Comparison of ENCODE assay signal across 10 cellular contexts in genomic region chr22:20885017-20885556, GRCh38. TPM values are rescaled to one million over a fixed set of nuclear protein-coding genes. Genes with fewer than 3 reads are reported as not detected.
DNase-seq lines count a peak whose midpoint lies in the region; ATAC-seq, FAIRE-seq and TF ChIP-seq lines count a peak whose summit lies in the region.
"Had no signal": no experiment of that assay in that cellular context is flagged by ENCODE, and none has a peak within 500 bp of the region (broad histone marks: within the 10 kb centered on the region; RNA-seq: fewer than 3 reads in every experiment).

No MANE protein-coding gene starts in this region.

- CTCF ChIA-PET in K562 (lab: Yijun Ruan, JAX; ENCODE audit: low intra/inter-chr PET ratio): interaction anchor here (0.8 to 3.3 kb wide), 11 partner anchors 18 to 138 kb away, joined by 3 to 27 read pairs (median 4); partner anchors contain the start of genes CRKL, P2RX6, PI4KA and SNAP29

- no peaks in the 10 kb centered on the region for H3K9me2 ChIP-seq in GM23338 (ENCODE audit: insufficient read depth)

- BruUV-seq in K562 (replicated peaks; lab: Mats Ljungman, UMichigan): no TSS peak

- FAIRE-seq in K562 (lab: Jason Lieb, UNC): no peak

- no peaks in the 10 kb centered on the region for H3K27me3 Mint-ChIP-seq in activated naive CD8-positive, alpha-beta T cell
- no peaks in the 10 kb centered on the region for H3K27me3 Mint-ChIP-seq in activated naive CD8-positive, alpha-beta T cell treated with anti-CD3 and anti-CD28 coated beads, Interleukin-2, amount 50 U/mL, for 24 hours
- H3K27me3 Mint-ChIP-seq in GM23338 (ENCODE audit: insufficient read depth, low read depth, poor library complexity): peaks cover 11% of the 10 kb centered on the region
- H3K27me3 Mint-ChIP-seq: activated CD4-positive, alpha-beta memory T cell treated with anti-CD3 and anti-CD28 coated beads, Interleukin-2, amount 10 ng/mL, durations not matched to agents 7 days and 5 days had no signal

- H2AFZ ChIP-seq in K562 (ENCODE audit: low read depth, low read length) (peak overlapping the region; percentile 83), GM23338 (no peak overlapping the region)

- H3K4me2 ChIP-seq in K562 (ENCODE audit: insufficient read depth, low read length): peak overlapping the region; percentile 76; the same call in 1 of the 2 replicates
- H3K4me2 ChIP-seq in GM23338: no peak overlapping the region

- WGBS in K562 (ENCODE audit: insufficient coverage, low coverage, missing lambda C conversion rate): 47% methylated on average over 8 of the region's 8 CpGs
- whole genome bisulfite sequencing in mesodermal cell (ENCODE audit: insufficient coverage in 2 of 2), 2 experiments: 21 to 75% methylated on average over 2 to 6 of the region's 8 CpGs
- 71% methylated on average over 8 of the region's 8 CpGs; no CpG with 5 or more reads in 1 of the 2 donors for WGBS in transverse colon (ENCODE audit: low coverage in 1 of 2), 2 donors

- H3K79me2 ChIP-seq in K562 (ENCODE audit: control insufficient read depth, insufficient read depth, low read length) (no peaks in the 10 kb centered on the region), GM23338 (replicated peaks; ENCODE audit: insufficient read depth) (no peaks in the 10 kb centered on the region)

- H3K27ac ChIP-seq in K562 (ENCODE audit: extremely low read depth, low read depth, low read length): peak overlapping the region; percentile 38; the same call in 2 of the 3 replicates
- peak overlapping the region; percentile 79 for H3K27ac ChIP-seq in mesodermal cell (ENCODE audit: low read depth, low read length, severe bottlenecking)
- peak overlapping the region; percentile 72 to 85 (median 78) for H3K27ac ChIP-seq in transverse colon
- H3K27ac ChIP-seq in GM23338 (ENCODE audit: low read depth): no peak overlapping the region

- in situ Hi-C loops in K562 (cut with MboI) (no loop called here), transverse colon (cut with MboI; ENCODE audit: low pct_ligation_motif_present in 1 of 4, low pct_unique_long_range_greater_than_20kb in 1 of 4, low sequenced_read_pairs in 3 of 4) (loop anchor here in 1 of 4 donors (25.0 kb wide), 1 partner anchor 202 kb away; no protein-coding TSS in a partner anchor)

- H3K9me3 ChIP-seq in K562 (replicated peaks; ENCODE audit: control insufficient read depth, insufficient read depth, low read depth, low read length): no peaks in the 10 kb centered on the region
- H3K9me3 ChIP-seq in mesodermal cell (ENCODE audit: control insufficient read depth, low read length): no peaks in the 10 kb centered on the region
- no peaks in the 10 kb centered on the region for H3K9me3 ChIP-seq in transverse colon

- TF ChIP-seq EP300 in K562 (IDR thresholded peaks at IDR 0.05; ENCODE audit: low read length) (no peak), transverse colon (IDR thresholded peaks at IDR 0.05; ENCODE audit: low read depth) (no peak)

- peaks cover 9% of the 10 kb centered on the region for H3K9me1 ChIP-seq in K562 (ENCODE audit: control insufficient read depth, insufficient read depth, low read length)

- H3K27me3 ChIP-seq in K562 (ENCODE audit: control insufficient read depth in 2 of 2, insufficient read depth in 2 of 2, low read length in 2 of 2) (no peaks in the 10 kb centered on the region), transverse colon (no peaks in the 10 kb centered on the region), GM23338 (ENCODE audit: insufficient read depth) (no peaks in the 10 kb centered on the region)

- H3K4me3 Mint-ChIP-seq in activated naive CD8-positive, alpha-beta T cell: no peak overlapping the region
- no peak overlapping the region for H3K4me3 Mint-ChIP-seq in activated naive CD8-positive, alpha-beta T cell treated with anti-CD3 and anti-CD28 coated beads, Interleukin-2, amount 50 U/mL, for 24 hours
- no peak overlapping the region for H3K4me3 Mint-ChIP-seq in GM23338
- H3K4me3 Mint-ChIP-seq: activated CD4-positive, alpha-beta memory T cell treated with anti-CD3 and anti-CD28 coated beads, Interleukin-2, amount 10 ng/mL, durations not matched to agents 7 days and 5 days had no signal

- H3K36me3 ChIP-seq in K562 (ENCODE audit: control insufficient read depth, insufficient read depth, low read length) (peaks cover 87% of the 10 kb centered on the region), mesodermal cell (ENCODE audit: control insufficient read depth, insufficient read depth, low read length) (peaks cover 50% of the 10 kb centered on the region), transverse colon (peaks cover 0 to 33% (median 16%) of the 10 kb centered on the region in 4 donors), GM23338 (ENCODE audit: insufficient read depth) (no peaks in the 10 kb centered on the region; the same call in 1 of the 2 replicates)

- no peaks in the 10 kb centered on the region for H3K36me3 Mint-ChIP-seq in activated naive CD8-positive, alpha-beta T cell
- H3K36me3 Mint-ChIP-seq in activated naive CD8-positive, alpha-beta T cell treated with anti-CD3 and anti-CD28 coated beads, Interleukin-2, amount 50 U/mL, for 24 hours (ENCODE audit: low read depth): peaks cover 21% of the 10 kb centered on the region
- peaks cover 16% of the 10 kb centered on the region for H3K36me3 Mint-ChIP-seq in GM23338 (ENCODE audit: low read depth)

- TF ChIP-seq RAD21 in K562 (CRISPR knock-in tag; conservative IDR thresholded peaks at IDR 0.05 in 1 of 2, IDR thresholded peaks at IDR 0.05 in 1 of 2): no peak

- TF ChIP-seq CTCF in K562 (IDR thresholded peaks at IDR 0.05 in 2 of 3, conservative IDR thresholded peaks at IDR 0.05 in 1 of 3; ENCODE audit: insufficient read depth in 2 of 3, low read depth in 1 of 3, low read length in 3 of 3) (no peak), transverse colon (IDR thresholded peaks at IDR 0.05) (no peak), GM23338 (conservative IDR thresholded peaks at IDR 0.05; ENCODE audit: low read depth in 2 of 2) (no peak)

- POLR2A ChIA-PET in K562 (lab: Yijun Ruan, JAX): interaction anchor here (0.6 to 2.4 kb wide), 34 partner anchors 8 to 1002 kb away, joined by 3 to 41 read pairs (median 6); partner anchors contain the start of genes CRKL, LZTR1, P2RX6 and THAP7

- ATAC-seq in activated naive CD8-positive, alpha-beta T cell treated with anti-CD3 and anti-CD28 coated beads, Interleukin-2, amount 50 U/mL, for 24 hours: no peak
- ATAC-seq in K562: peak; percentile 40
- no peak for ATAC-seq in GM19023 (IDR thresholded peaks at IDR 0.05; ENCODE audit: unreplicated experiment)
- no peak for ATAC-seq in GM23338
- ATAC-seq in GM21576 (IDR thresholded peaks at IDR 0.05; ENCODE audit: unreplicated experiment): no peak

- intact Hi-C loops in K562 (cut with micrococcal nuclease) (loop anchor here (1.0 to 5.0 kb wide), 8 partner anchors 32 to 187 kb away; partner anchors contain the start of genes CRKL and LZTR1), transverse colon (cut with DNase I; ENCODE audit: low total_unique reads) (no loop called here)

- peak overlapping the region; percentile 34 to 82; a peak in 3 of 4 replicates for H3K9ac ChIP-seq in K562 (ENCODE audit: insufficient read depth in 1 of 2, low read depth in 2 of 2, low read length in 2 of 2)

- no peaks in the 10 kb centered on the region for H3F3A ChIP-seq in GM23338 (replicated peaks; ENCODE audit: low read depth)

- no peaks in the 10 kb centered on the region for H3K9me3 Mint-ChIP-seq in activated naive CD8-positive, alpha-beta T cell (ENCODE audit: low read depth)
- no peaks in the 10 kb centered on the region for H3K9me3 Mint-ChIP-seq in activated naive CD8-positive, alpha-beta T cell treated with anti-CD3 and anti-CD28 coated beads, Interleukin-2, amount 50 U/mL, for 24 hours
- H3K9me3 Mint-ChIP-seq in GM23338: no peaks in the 10 kb centered on the region
- H3K9me3 Mint-ChIP-seq: activated CD4-positive, alpha-beta memory T cell treated with anti-CD3 and anti-CD28 coated beads, Interleukin-2, amount 10 ng/mL, durations not matched to agents 7 days and 5 days had no signal

- no peak; the same call in 1 of the 2 replicates for TF ChIP-seq POLR2A in K562 (conservative IDR thresholded peaks at IDR 0.05)
- no peak for TF ChIP-seq POLR2A in transverse colon (IDR thresholded peaks at IDR 0.05)

- DNase-seq in activated naive CD8-positive, alpha-beta T cell treated with anti-CD3 and anti-CD28 coated beads, Interleukin-2, amount 50 U/mL, for 24 hours: no peak
- DNase-seq in K562 (ENCODE audit: extremely low read depth in 1 of 4, low spot score in 3 of 4) (peak in 1 of 4 experiments; percentile 38), transverse colon (no peak), GM23338 (ENCODE audit: low spot score) (no peak)
- DNase-seq: NCI-H1105 treated with DMSO at 0.1 percent for 48 hours had no signal

- no peaks in the 10 kb centered on the region for H3K4me1 Mint-ChIP-seq in activated naive CD8-positive, alpha-beta T cell (ENCODE audit: low read depth)
- peaks cover 2% of the 10 kb centered on the region for H3K4me1 Mint-ChIP-seq in activated naive CD8-positive, alpha-beta T cell treated with anti-CD3 and anti-CD28 coated beads, Interleukin-2, amount 50 U/mL, for 24 hours
- no peaks in the 10 kb centered on the region for H3K4me1 Mint-ChIP-seq in GM23338
- H3K4me1 Mint-ChIP-seq: activated CD4-positive, alpha-beta memory T cell treated with anti-CD3 and anti-CD28 coated beads, Interleukin-2, amount 10 ng/mL, durations not matched to agents 7 days and 5 days had no signal

- H3K4me1 ChIP-seq in K562 (replicated peaks in 1 of 2; ENCODE audit: control insufficient read depth in 2 of 2, insufficient read depth in 2 of 2, low read length in 2 of 2): peaks cover 12 to 14% of the 10 kb centered on the region in 2 experiments
- H3K4me1 ChIP-seq in mesodermal cell (ENCODE audit: control insufficient read depth, insufficient read depth, low read length, poor library complexity, severe bottlenecking): peaks cover 15% of the 10 kb centered on the region
- peaks cover 0 to 27% (median 13%) of the 10 kb centered on the region in 4 donors for H3K4me1 ChIP-seq in transverse colon
- no peaks in the 10 kb centered on the region for H3K4me1 ChIP-seq in GM23338 (ENCODE audit: insufficient read depth)

- peak overlapping the region; percentile 54 for H3K27ac Mint-ChIP-seq in activated naive CD8-positive, alpha-beta T cell
- H3K27ac Mint-ChIP-seq in activated naive CD8-positive, alpha-beta T cell treated with anti-CD3 and anti-CD28 coated beads, Interleukin-2, amount 50 U/mL, for 24 hours: no peak overlapping the region
- H3K27ac Mint-ChIP-seq in GM23338: no peak overlapping the region
- H3K27ac Mint-ChIP-seq: activated CD4-positive, alpha-beta memory T cell treated with anti-CD3 and anti-CD28 coated beads, Interleukin-2, amount 10 ng/mL, durations not matched to agents 7 days and 5 days had no signal

- H4K20me1 ChIP-seq in K562 (replicated peaks; ENCODE audit: control insufficient read depth, insufficient read depth, low read length) (peaks cover 6% of the 10 kb centered on the region; the same call in 1 of the 2 replicates), GM23338 (replicated peaks; ENCODE audit: insufficient read depth) (no peaks in the 10 kb centered on the region; the same call in 1 of the 2 replicates)

- no peak overlapping the region for H3K4me3 ChIP-seq in K562
- no peak overlapping the region for H3K4me3 ChIP-seq in mesodermal cell (ENCODE audit: extremely low read depth, insufficient read depth, low read length, poor library complexity, severe bottlenecking)
- no peak overlapping the region for H3K4me3 ChIP-seq in transverse colon
- H3K4me3 ChIP-seq in GM23338: no peak overlapping the region

RNA-seq across cellular contexts. Expression of gene SNAP29, which starts 26.3 kb away (rescaled TPM):
- 63.6 and 66.4 TPM in 2 replicates for total RNA-seq in K562 (2011; cell fraction: chromatin; rRNA removed; ENCODE audit: low replicate concordance)
- total RNA-seq in K562 (2011; cell fraction: nucleolus; rRNA removed): 39.3 and 45.4 TPM in 2 replicates
- 59.8 and 84.4 TPM in 2 replicates for total RNA-seq in K562 (2011; cell fraction: nucleoplasm; rRNA removed)
- total RNA-seq in K562 (2014; rRNA removed) (71.4 and 89.3 TPM in 2 replicates), K562 (2014; rRNA removed; fragmentation: Illumina TruSeq; extraction: Trizol) (58.1 and 64.4 TPM in 2 replicates), K562 (2015; rRNA removed; fragmentation: Illumina TruSeq; extraction: Trizol) (70.6 and 75.9 TPM in 2 replicates), K562 (2021) (122 and 123 TPM in 2 replicates), transverse colon (10 to 100 TPM in 3 of 4 donors, 1 to 10 TPM in 1; 8.0 to 25.5 (median 20.3) TPM)
- polyA plus RNA-seq in K562 (2011; rRNA removed) (187 and 200 TPM in 2 replicates), K562 (2014; fragmentation: Illumina TruSeq; extraction: Trizol) (181 and 250 TPM in 2 replicates), K562 (2014; fragmentation: Nextera tagmentation; extraction: Ambion mirVana) (10 to 100 TPM; 19.5 to 22.8 TPM), K562 (2014; rRNA removed) (136 and 161 TPM in 2 replicates), GM23338 (2016; fragmentation: Nextera tagmentation; extraction: Ambion mirVana) (20.8 and 22.9 TPM in 2 replicates)
- 97.0 and 115 TPM in 2 replicates for polyA plus RNA-seq in K562 (2011; cell fraction: cytosol; rRNA removed)
- polyA plus RNA-seq in K562 (2011; cell fraction: nucleus; rRNA removed): 51.6 and 70.0 TPM in 2 replicates
- polyA plus RNA-seq in K562 (2012): 105 and 162 TPM in 2 replicates
- polyA minus RNA-seq in K562 (2011; rRNA and poly(A)+ RNA removed): 89.0 and 94.5 TPM in 2 replicates
- 44.9 and 53.1 TPM in 2 replicates for polyA minus RNA-seq in K562 (2011; cell fraction: cytosol; rRNA and poly(A)+ RNA removed)
- 14.3 and 25.0 TPM in 2 replicates for polyA minus RNA-seq in K562 (2011; cell fraction: nucleus; rRNA and poly(A)+ RNA removed)
- 26.8 TPM for polyA plus RNA-seq in mesodermal cell (2013, experiment 1 of 2)
- 26.4 TPM for polyA plus RNA-seq in mesodermal cell (2013, experiment 2 of 2)
- total RNA-seq in GM23338 (2014; rRNA removed; shearing (Covaris generic)): 8.2 and 10.2 TPM in 2 replicates

RNA-seq across cellular contexts. Expression of gene PI4KA, which starts 26.5 kb away (rescaled TPM):
- 856 and 1,421 TPM in 2 replicates for total RNA-seq in K562 (2011; cell fraction: chromatin; rRNA removed; ENCODE audit: low replicate concordance)
- total RNA-seq in K562 (2011; cell fraction: nucleolus; rRNA removed): 627 and 658 TPM in 2 replicates
- 567 and 576 TPM in 2 replicates for total RNA-seq in K562 (2011; cell fraction: nucleoplasm; rRNA removed)
- total RNA-seq in K562 (2014; rRNA removed): 103 and 117 TPM in 2 replicates
- total RNA-seq in K562 (2014; rRNA removed; fragmentation: Illumina TruSeq; extraction: Trizol): 62.3 and 63.7 TPM in 2 replicates
- 75.3 and 82.5 TPM in 2 replicates for total RNA-seq in K562 (2015; rRNA removed; fragmentation: Illumina TruSeq; extraction: Trizol)
- 173 and 187 TPM in 2 replicates for total RNA-seq in K562 (2021)
- 84.7 and 128 TPM in 2 replicates for polyA plus RNA-seq in K562 (2011; rRNA removed)
- 76.2 and 84.4 TPM in 2 replicates for polyA plus RNA-seq in K562 (2011; cell fraction: cytosol; rRNA removed)
- 448 and 556 TPM in 2 replicates for polyA plus RNA-seq in K562 (2011; cell fraction: nucleus; rRNA removed)
- polyA plus RNA-seq in K562 (2012): 142 and 181 TPM in 2 replicates
- 124 and 127 TPM in 2 replicates for polyA plus RNA-seq in K562 (2014; fragmentation: Illumina TruSeq; extraction: Trizol)
- 10 to 100 TPM in 1 of 2 experiments, 1 to 10 TPM in 1; 7.3 to 11.1 TPM for polyA plus RNA-seq in K562 (2014; fragmentation: Nextera tagmentation; extraction: Ambion mirVana)
- polyA plus RNA-seq in K562 (2014; rRNA removed): 116 and 125 TPM in 2 replicates
- 160 and 176 TPM in 2 replicates for polyA minus RNA-seq in K562 (2011; rRNA and poly(A)+ RNA removed)
- 98.9 and 161 TPM in 2 replicates for polyA minus RNA-seq in K562 (2011; cell fraction: cytosol; rRNA and poly(A)+ RNA removed)
- 188 and 253 TPM in 2 replicates for polyA minus RNA-seq in K562 (2011; cell fraction: nucleus; rRNA and poly(A)+ RNA removed)
- polyA plus RNA-seq in mesodermal cell (2013, experiment 1 of 2): 36.7 TPM
- 36.6 TPM for polyA plus RNA-seq in mesodermal cell (2013, experiment 2 of 2)
- total RNA-seq in transverse colon: 100 to 1,000 TPM in 2 of 4 donors, 10 to 100 TPM in 2; 90.8 to 126 (median 109) TPM
- 37.2 and 38.1 TPM in 2 replicates for total RNA-seq in GM23338 (2014; rRNA removed; shearing (Covaris generic))
- polyA plus RNA-seq in GM23338 (2016; fragmentation: Nextera tagmentation; extraction: Ambion mirVana): 13.0 and 17.1 TPM in 2 replicates

RNA-seq across cellular contexts. Expression of gene CRKL, which starts 32.1 kb away (rescaled TPM):
- total RNA-seq in K562 (2011; cell fraction: chromatin; rRNA removed; ENCODE audit: low replicate concordance): 251 and 271 TPM in 2 replicates
- total RNA-seq in K562 (2011; cell fraction: nucleolus; rRNA removed): 179 and 190 TPM in 2 replicates
- total RNA-seq in K562 (2011; cell fraction: nucleoplasm; rRNA removed): 236 and 257 TPM in 2 replicates
- total RNA-seq in K562 (2014; rRNA removed): 105 and 144 TPM in 2 replicates
- total RNA-seq in K562 (2014; rRNA removed; fragmentation: Illumina TruSeq; extraction: Trizol): 138 and 141 TPM in 2 replicates
- 124 and 128 TPM in 2 replicates for total RNA-seq in K562 (2015; rRNA removed; fragmentation: Illumina TruSeq; extraction: Trizol)
- total RNA-seq in K562 (2021): 263 and 267 TPM in 2 replicates
- polyA plus RNA-seq in K562 (2011; rRNA removed): 135 and 196 TPM in 2 replicates
- polyA plus RNA-seq in K562 (2011; cell fraction: cytosol; rRNA removed): 111 and 189 TPM in 2 replicates
- polyA plus RNA-seq in K562 (2011; cell fraction: nucleus; rRNA removed): 90.3 and 116 TPM in 2 replicates
- 90.4 and 122 TPM in 2 replicates for polyA plus RNA-seq in K562 (2012)
- 144 and 156 TPM in 2 replicates for polyA plus RNA-seq in K562 (2014; fragmentation: Illumina TruSeq; extraction: Trizol)
- 100 to 1,000 TPM; 100 to 105 TPM for polyA plus RNA-seq in K562 (2014; fragmentation: Nextera tagmentation; extraction: Ambion mirVana)
- polyA plus RNA-seq in K562 (2014; rRNA removed): 114 and 124 TPM in 2 replicates
- polyA minus RNA-seq in K562 (2011; rRNA and poly(A)+ RNA removed): 219 and 267 TPM in 2 replicates
- polyA minus RNA-seq in K562 (2011; cell fraction: cytosol; rRNA and poly(A)+ RNA removed): 166 and 232 TPM in 2 replicates
- polyA minus RNA-seq in K562 (2011; cell fraction: nucleus; rRNA and poly(A)+ RNA removed): 39.9 and 84.6 TPM in 2 replicates
- polyA plus RNA-seq in mesodermal cell (2013, experiment 1 of 2): 36.1 TPM
- polyA plus RNA-seq in mesodermal cell (2013, experiment 2 of 2): 32.3 TPM
- total RNA-seq in transverse colon: 10 to 100 TPM; 37.0 to 56.7 (median 48.6) TPM
- total RNA-seq in GM23338 (2014; rRNA removed; shearing (Covaris generic)): 97.6 and 104 TPM in 2 replicates
- 39.5 and 40.7 TPM in 2 replicates for polyA plus RNA-seq in GM23338 (2016; fragmentation: Nextera tagmentation; extraction: Ambion mirVana)
